Comparison of ENCODE assay signal across 22 cellular contexts in genomic region chr1:179340915-179341314, GRCh38. TPM values are rescaled to one million over a fixed set of nuclear protein-coding genes. Genes with fewer than 3 reads are reported as not detected.
"Had no signal": no experiment of that assay in that cellular context is flagged by ENCODE, and none has a peak within 500 bp of the region (broad histone marks: within the 10 kb centered on the region; RNA-seq: fewer than 3 reads in every experiment).

No MANE protein-coding gene starts in this region.

- H3K4me3 ChIP-seq: cardiac muscle cell, esophagus squamous epithelium, pancreas, thyroid gland had no signal

- H3K27ac Mint-ChIP-seq: activated B cell treated with CpG ODN at 0.5 μM for 24 hours; activated CD4-positive, alpha-beta memory T cell treated with anti-CD3 and anti-CD28 coated beads for 36 hours; activated naive CD8-positive, alpha-beta T cell treated with anti-CD3 and anti-CD28 coated beads for 36 hours; activated T-helper 1 cell treated with anti-CD3 and anti-CD28 coated beads, Interleukin-12 subunit alpha, Interleukin-12 subunit beta, Interleukin-2, Interleukin-4 antibody, amounts not matched to agents 30 ng/mL and 10 ng/mL and 1 ng/mL, durations not matched to agents 14 hours and 24 hours and 36 hours; immature natural killer cell; stimulated activated effector memory CD8-positive, alpha-beta T cell treated with anti-CD3 and anti-CD28 coated beads, Interleukin-12 subunit alpha, Interleukin-12 subunit beta, amount 100 ng/mL, for 72 hours had no signal

- H3K27me3 ChIP-seq: cardiac muscle cell, esophagus squamous epithelium, neutrophil, pancreas, thyroid gland had no signal

- H3K4me1 ChIP-seq: esophagus squamous epithelium, thyroid gland had no signal

- H3K4me1 Mint-ChIP-seq: stimulated activated effector memory CD8-positive, alpha-beta T cell treated with anti-CD3 and anti-CD28 coated beads, Interleukin-12 subunit alpha, Interleukin-12 subunit beta, amount 100 ng/mL, for 72 hours had no signal

- H3K4me3 Mint-ChIP-seq: activated B cell treated with CpG ODN at 0.5 μM for 24 hours; activated CD4-positive, alpha-beta memory T cell treated with anti-CD3 and anti-CD28 coated beads for 36 hours; activated naive CD8-positive, alpha-beta T cell treated with anti-CD3 and anti-CD28 coated beads for 36 hours; activated T-helper 1 cell treated with anti-CD3 and anti-CD28 coated beads, Interleukin-12 subunit alpha, Interleukin-12 subunit beta, Interleukin-2, Interleukin-4 antibody, amounts not matched to agents 30 ng/mL and 10 ng/mL and 1 ng/mL, durations not matched to agents 14 hours and 24 hours and 36 hours; effector memory CD8-positive, alpha-beta T cell; immature natural killer cell; natural killer cell treated with Interleukin-12 subunit alpha and Interleukin-12 subunit beta and Interleukin-15 and Interleukin-18, amount 100 ng/mL, for 72 hours; stimulated activated effector memory CD8-positive, alpha-beta T cell treated with anti-CD3 and anti-CD28 coated beads, Interleukin-12 subunit alpha, Interleukin-12 subunit beta, amount 100 ng/mL, for 72 hours had no signal

- H3K9me3 ChIP-seq: esophagus squamous epithelium, neutrophil, pancreas, thyroid gland had no signal

- FAIRE-seq: pancreas had no signal

- H3K9me3 Mint-ChIP-seq: activated B cell treated with CpG ODN at 0.5 μM for 24 hours; activated CD4-positive, alpha-beta memory T cell treated with anti-CD3 and anti-CD28 coated beads for 36 hours; activated naive CD8-positive, alpha-beta T cell treated with anti-CD3 and anti-CD28 coated beads for 36 hours; activated T-helper 1 cell treated with anti-CD3 and anti-CD28 coated beads, Interleukin-12 subunit alpha, Interleukin-12 subunit beta, Interleukin-2, Interleukin-4 antibody, amounts not matched to agents 30 ng/mL and 10 ng/mL and 1 ng/mL, durations not matched to agents 14 hours and 24 hours and 36 hours; effector memory CD8-positive, alpha-beta T cell; immature natural killer cell; natural killer cell treated with Interleukin-12 subunit alpha and Interleukin-12 subunit beta and Interleukin-15 and Interleukin-18, amount 100 ng/mL, for 72 hours; stimulated activated effector memory CD8-positive, alpha-beta T cell treated with anti-CD3 and anti-CD28 coated beads, Interleukin-12 subunit alpha, Interleukin-12 subunit beta, amount 100 ng/mL, for 72 hours had no signal

- H3K27ac ChIP-seq: cardiac muscle cell, esophagus squamous epithelium, neutrophil, pancreas, thyroid gland had no signal

- DNase-seq: activated B cell treated with CpG ODN at 0.5 μM for 24 hours; activated CD4-positive, alpha-beta memory T cell treated with anti-CD3 and anti-CD28 coated beads for 36 hours; activated CD4-positive, alpha-beta T cell treated with anti-CD3 and anti-CD28 coated beads for 4 hours; activated naive CD8-positive, alpha-beta T cell treated with anti-CD3 and anti-CD28 coated beads for 36 hours; activated T-cell treated with anti-CD3 and anti-CD28 coated beads for 4 hours; amygdala; dermis blood vessel endothelial cell; effector memory CD8-positive, alpha-beta T cell; esophagus squamous epithelium; immature natural killer cell; kidney glomerular epithelial cell; left ventricle myocardium superior; pancreas; stimulated activated CD4-positive, alpha-beta T cell treated with anti-CD3 and anti-CD28 coated beads, Interleukin-4, amount 100 ng/mL, for 24 hours; thyroid gland had no signal

- ATAC-seq: effector memory CD8-positive, alpha-beta T cell; left ventricle myocardium superior; natural killer cell treated with Interleukin-12 subunit alpha and Interleukin-12 subunit beta and Interleukin-15 and Interleukin-18, amount 100 ng/mL, for 72 hours; pancreas; sciatic nerve; stimulated activated effector memory CD8-positive, alpha-beta T cell treated with anti-CD3 and anti-CD28 coated beads, Interleukin-12 subunit alpha, Interleukin-12 subunit beta, amount 100 ng/mL, for 72 hours had no signal

- H3K27me3 Mint-ChIP-seq: activated B cell treated with CpG ODN at 0.5 μM for 24 hours; activated CD4-positive, alpha-beta memory T cell treated with anti-CD3 and anti-CD28 coated beads for 36 hours; activated naive CD8-positive, alpha-beta T cell treated with anti-CD3 and anti-CD28 coated beads for 36 hours; effector memory CD8-positive, alpha-beta T cell; natural killer cell treated with Interleukin-12 subunit alpha and Interleukin-12 subunit beta and Interleukin-15 and Interleukin-18, amount 100 ng/mL, for 72 hours had no signal

RNA-seq across cellular contexts. Expression of gene AXDND1, which starts 24.9 kb away (rescaled TPM):
- total RNA-seq: activated T-helper 1 cell treated with anti-CD3 and anti-CD28 coated beads, Interleukin-12 subunit alpha, Interleukin-12 subunit beta, Interleukin-2, Interleukin-4 antibody, amounts not matched to agents 30 ng/mL and 10 ng/mL and 1 ng/mL, durations not matched to agents 14 hours and 24 hours and 36 hours; left ventricle myocardium superior; mesenteric fat pad had no signal
- polyA plus RNA-seq: immature natural killer cell had no signal
